Comparison of ENCODE assay signal across 9 cellular contexts in the genomic region with DNA sequence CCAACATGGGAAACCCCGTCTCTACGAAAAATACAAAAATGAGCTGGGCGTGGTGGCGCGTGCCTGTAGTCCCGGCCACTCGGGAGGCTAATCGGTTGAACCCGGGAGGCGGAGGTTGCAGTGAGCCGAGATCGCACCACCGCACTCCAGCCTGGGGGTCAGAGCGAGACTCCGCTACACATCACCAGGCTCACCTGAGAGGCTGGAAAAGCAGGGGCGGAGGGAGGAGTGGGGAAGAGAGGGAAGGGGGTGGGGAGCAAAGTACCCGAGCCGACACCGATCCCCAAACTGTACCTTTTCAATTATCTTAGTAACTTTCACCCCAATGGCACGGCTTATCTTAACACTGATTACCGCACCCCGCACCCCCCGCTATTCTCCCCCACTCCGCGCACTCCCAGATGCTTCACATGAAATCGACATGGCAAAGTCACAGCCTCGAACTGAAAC. TPM values are rescaled to one million over a fixed set of nuclear protein-coding genes. Genes with fewer than 3 reads are reported as not detected.
A peak's percentile ranks its signal among the peaks of the same experiment; 100 is the strongest.
DNase-seq lines count a peak whose midpoint lies in the region; ATAC-seq, FAIRE-seq and TF ChIP-seq lines count a peak whose summit lies in the region.
"Had no signal": no experiment of that assay in that cellular context is flagged by ENCODE, and none has a peak within 500 bp of the region (broad histone marks: within the 10 kb centered on the region; RNA-seq: fewer than 3 reads in every experiment).

No MANE protein-coding gene starts in this region.

- TF ChIP-seq CTCF in Calu3 (IDR thresholded peaks at IDR 0.05; ENCODE audit: unreplicated experiment) (no peak), RWPE2 (IDR thresholded peaks at IDR 0.05; ENCODE audit: poor library complexity, severe bottlenecking) (no peak), fibroblast of mammary gland (conservative IDR thresholded peaks at IDR 0.05; ENCODE audit: control insufficient read depth, insufficient read depth, low read depth, low read length) (no peak), pancreas (IDR thresholded peaks at IDR 0.05) (no peak)

- no peaks in the 10 kb centered on the region for H3K4me1 Mint-ChIP-seq in Calu3 (ENCODE audit: low read depth, unreplicated experiment)

- H3K27ac ChIP-seq in RWPE2 (ENCODE audit: poor library complexity, severe bottlenecking) (no peak overlapping the region), pancreas (no peak overlapping the region)

- WGBS in pancreas, 2 donors = 36% methylated on average over 27 of the region's 27 CpGs

- no peak for FAIRE-seq in pancreas (lab: Jason Lieb, UNC)

- ATAC-seq in RWPE2 (ENCODE audit: low read depth) (peak; percentile 7; the same call in 2 of the 3 replicates), pancreas (peak; percentile 15 to 50 (median 45)), HG03097 (IDR thresholded peaks at IDR 0.05; ENCODE audit: low FRiP score, unreplicated experiment) (no peak), HG03196 (IDR thresholded peaks at IDR 0.05; ENCODE audit: unreplicated experiment) (no peak), GM19467 (IDR thresholded peaks at IDR 0.05; ENCODE audit: unreplicated experiment) (no peak)

- H3K4me1 ChIP-seq in RWPE2 (ENCODE audit: insufficient read depth, poor library complexity, severe bottlenecking) (no peaks in the 10 kb centered on the region), pancreas (no peaks in the 10 kb centered on the region)

- DNase-seq in Calu3 (no peak), RWPE2 (ENCODE audit: low spot score) (no peak), fibroblast of mammary gland (ENCODE audit: low read depth) (peak; percentile 12), pancreas (peak in 3 of 6 donors; percentile 21 to 50 (median 46)), HEK293T (ENCODE audit: extremely low spot score) (no peak)

- CTCF ChIA-PET in Calu3 (lab: Charles Lee) = interaction anchor here (1.3 kb wide), 2 partner anchors 207 to 539 kb away, joined by 3 read pairs; no protein-coding TSS in a partner anchor
- CTCF ChIA-PET in HEK293T (lab: Yijun Ruan, JAX) = interaction anchor here (0.6 to 1.9 kb wide), 8 partner anchors 8 to 185 kb away, joined by 3 to 6 read pairs (median 3); no protein-coding TSS in a partner anchor

- peaks cover 11% of the 10 kb centered on the region for H3K36me3 Mint-ChIP-seq in Calu3 (ENCODE audit: insufficient read depth, unreplicated experiment)

- BruUV-seq in Calu3 (replicated peaks; lab: Mats Ljungman, UMichigan) = no TSS peak

- H3K27me3 ChIP-seq in RWPE2 (ENCODE audit: insufficient read depth, poor library complexity, severe bottlenecking) = no peaks in the 10 kb centered on the region
- no peaks in the 10 kb centered on the region for H3K27me3 ChIP-seq in pancreas

- H3K9me3 ChIP-seq in RWPE2 (ENCODE audit: severe bottlenecking) (no peaks in the 10 kb centered on the region), pancreas (no peaks in the 10 kb centered on the region)

- intact Hi-C loops in Calu3 (cut with micrococcal nuclease; ENCODE audit: unreplicated experiment) (loop anchor here (5.0 kb wide), 1 partner anchor 616 kb away; no protein-coding TSS in a partner anchor), pancreas (cut with DNase I) (loop anchor here in 1 of 3 donors (10.0 kb wide), 1 partner anchor 284 kb away; no protein-coding TSS in a partner anchor)

- H3K27me3 Mint-ChIP-seq in Calu3 (ENCODE audit: unreplicated experiment) = peaks cover 84% of the 10 kb centered on the region

- no peak overlapping the region for H3K27ac Mint-ChIP-seq in Calu3 (ENCODE audit: unreplicated experiment)

- no peaks in the 10 kb centered on the region for H3K9me3 Mint-ChIP-seq in Calu3 (ENCODE audit: low read depth, unreplicated experiment)

- POLR2A ChIA-PET in HEK293T (lab: Yijun Ruan, JAX) = interaction anchor here (0.8 to 1.2 kb wide), 5 partner anchors 17 to 192 kb away, joined by 3 to 4 read pairs (median 3); no protein-coding TSS in a partner anchor

- H3K4me3 Mint-ChIP-seq in Calu3 (ENCODE audit: low read depth, unreplicated experiment) = peak overlapping the region; percentile 59

- H3K4me3 ChIP-seq in RWPE2 (ENCODE audit: severe bottlenecking) = peak overlapping the region; percentile 24
- peak overlapping the region; percentile 58 for H3K4me3 ChIP-seq in fibroblast of mammary gland (ENCODE audit: control insufficient read depth, low read depth, low read length)
- H3K4me3 ChIP-seq in pancreas = peak overlapping the region in 2 of 4 donors; percentile 40 to 60

- H3K36me3 ChIP-seq in RWPE2 (ENCODE audit: low read depth) = no peaks in the 10 kb centered on the region
- no peaks in the 10 kb centered on the region for H3K36me3 ChIP-seq in pancreas

TF ChIP-seq in HEK293T, 16 proteins besides CTCF, POLR2A, EP300 and RAD21:
- TF ChIP-seq NFRKB (IDR thresholded peaks at IDR 0.05) (no peak), FOXA1 (IDR thresholded peaks at IDR 0.05) (no peak), LEF1 (IDR thresholded peaks at IDR 0.05; ENCODE audit: borderline replicate concordance) (no peak), CTBP1 (IDR thresholded peaks at IDR 0.05; ENCODE audit: borderline replicate concordance) (no peak), ZNF384 (IDR thresholded peaks at IDR 0.05) (no peak), BHLHE40 (IDR thresholded peaks at IDR 0.05; ENCODE audit: borderline replicate concordance) (no peak), ARNT (IDR thresholded peaks at IDR 0.05) (no peak), FOXK2 (IDR thresholded peaks at IDR 0.05) (no peak), ELF4 (IDR thresholded peaks at IDR 0.05) (no peak), SP1 (IDR thresholded peaks at IDR 0.05) (no peak), L3MBTL2 (conservative IDR thresholded peaks at IDR 0.05) (no peak), FOXM1 (IDR thresholded peaks at IDR 0.05; ENCODE audit: borderline replicate concordance) (no peak), TARDBP (IDR thresholded peaks at IDR 0.05) (no peak)
- TF ChIP-seq, protein P1, sequence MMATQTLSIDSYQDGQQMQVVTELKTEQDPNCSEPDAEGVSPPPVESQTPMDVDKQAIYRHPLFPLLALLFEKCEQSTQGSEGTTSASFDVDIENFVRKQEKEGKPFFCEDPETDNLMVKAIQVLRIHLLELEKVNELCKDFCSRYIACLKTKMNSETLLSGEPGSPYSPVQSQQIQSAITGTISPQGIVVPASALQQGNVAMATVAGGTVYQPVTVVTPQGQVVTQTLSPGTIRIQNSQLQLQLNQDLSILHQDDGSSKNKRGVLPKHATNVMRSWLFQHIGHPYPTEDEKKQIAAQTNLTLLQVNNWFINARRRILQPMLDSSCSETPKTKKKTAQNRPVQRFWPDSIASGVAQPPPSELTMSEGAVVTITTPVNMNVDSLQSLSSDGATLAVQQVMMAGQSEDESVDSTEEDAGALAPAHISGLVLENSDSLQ (IDR thresholded peaks at IDR 0.05) = no peak
TF ChIP-seq in HEK293T: peak in this region for 0.

RNA-seq across cellular contexts. Expression of gene SYNM, which starts 46.4 kb away (rescaled TPM):
- total RNA-seq in Calu3 (2022) = 7.8 and 9.4 TPM in 2 replicates
- total RNA-seq in pancreas = 1 to 10 TPM; 2.0 to 4.5 (median 3.3) TPM
- 1 to 10 TPM; 3.3 to 4.1 TPM for polyA plus RNA-seq in pancreas

RNA-seq across cellular contexts. Expression of gene PGPEP1L, which starts 50.9 kb away (rescaled TPM):
- total RNA-seq in Calu3 (2022) = not detected in 2 replicates
- under 1 TPM in 1 of 6 donors, not detected in 5; 0.12 TPM for total RNA-seq in pancreas
- polyA plus RNA-seq in pancreas = under 1 TPM in 1 of 2 donors, not detected in 1; 0.19 TPM
- polyA plus RNA-seq: lung had no signal

Comparison
In these comparisons a context has a peak if more than half of its experiments do, and no peak if none do; other contexts are left out.
1. ATAC-seq: peak in RWPE2 (single experiment) and pancreas (4 of 4); none in HG03097 (single experiment), HG03196 (single experiment) and GM19467 (single experiment).